In the genomic region with DNA sequence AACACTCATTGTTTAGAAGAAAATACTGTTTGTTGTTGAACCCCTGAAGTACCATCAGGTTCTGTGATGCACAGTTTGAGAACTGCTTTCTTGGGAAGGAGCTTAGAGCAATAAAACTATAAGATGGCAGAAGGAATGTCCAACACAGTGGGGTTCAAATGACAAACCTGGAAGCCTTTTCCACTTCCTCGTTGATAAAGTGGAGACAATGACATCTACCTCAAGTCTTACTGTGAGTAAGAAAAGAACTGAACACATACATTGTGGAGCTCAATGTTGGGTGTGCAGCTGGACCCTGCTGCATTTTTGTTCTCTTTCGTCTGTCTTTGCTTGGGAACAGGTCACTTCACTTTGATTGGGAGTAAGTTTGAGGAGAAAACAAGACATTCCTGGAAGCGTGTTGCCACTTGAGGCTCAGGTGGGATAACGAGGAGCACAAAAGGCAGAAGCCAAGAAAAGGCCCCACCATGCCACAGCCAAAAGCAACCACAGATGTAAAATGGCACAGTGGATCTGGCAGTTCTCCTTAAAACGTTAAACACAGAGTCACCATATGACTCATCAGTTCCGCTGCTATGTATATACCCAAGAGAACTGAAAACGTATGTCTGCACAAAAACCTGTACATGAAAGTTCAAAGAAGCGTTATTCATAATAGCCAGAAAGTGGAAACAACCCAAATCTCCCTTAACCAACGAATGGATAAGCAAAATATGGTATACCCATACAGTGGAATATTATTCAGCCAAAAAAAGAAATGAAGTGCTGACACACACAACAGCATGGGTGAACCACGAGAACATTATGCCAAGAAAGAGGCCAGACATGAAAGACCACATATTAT, we compare ENCODE assay signal across 8 cellular contexts. TPM values are rescaled to one million over a fixed set of nuclear protein-coding genes. Genes with fewer than 3 reads are reported as not detected.
DNase-seq lines count a peak whose midpoint lies in the region; ATAC-seq and TF ChIP-seq lines count a peak whose summit lies in the region.

No MANE protein-coding gene starts in this region.

- TF ChIP-seq CTCF in left ventricle myocardium inferior (IDR thresholded peaks at IDR 0.05; ENCODE audit: borderline replicate concordance): no peak

- H3K4me3 ChIP-seq in left ventricle myocardium inferior: no peak overlapping the region

- peak; percentile 42 for DNase-seq in activated CD4-positive, alpha-beta T cell treated with anti-CD3 and anti-CD28 coated beads for 48 hours
- DNase-seq in activated CD4-positive, alpha-beta T cell treated with anti-CD3 and anti-CD28 coated beads, Interleukin-2, amount 50 U/mL, for 1 hour: no peak
- DNase-seq in SIG-M5 (lab: John Stamatoyannopoulos, UW) (peak; percentile 72), left ventricle myocardium inferior (no peak), NCI-H526 (lab: John Stamatoyannopoulos, UW) (no peak), DMS114 treated with DMSO at 0.1 percent for 48 hours (lab: John Stamatoyannopoulos, UW; ENCODE audit: unreplicated experiment) (no peak)
- peak; percentile 26 to 34 for DNase-seq in stimulated activated CD4-positive, alpha-beta T cell treated with anti-CD3 and anti-CD28 coated beads, Interleukin-2, amount 100 ng/mL, for 48 hours

- no peaks in the 10 kb centered on the region for H3K36me3 ChIP-seq in left ventricle myocardium inferior

- peak; percentile 58 for ATAC-seq in HG02970 (IDR thresholded peaks at IDR 0.05; ENCODE audit: low FRiP score, unreplicated experiment)

- intact Hi-C loops in left ventricle myocardium inferior (cut with micrococcal nuclease): no loop called here

- no peaks in the 10 kb centered on the region for H3K4me1 ChIP-seq in left ventricle myocardium inferior

- no peaks in the 10 kb centered on the region for H3K9me3 ChIP-seq in left ventricle myocardium inferior (replicated peaks)

- no peak overlapping the region for H3K27ac ChIP-seq in left ventricle myocardium inferior (replicated peaks)

- H3K27me3 ChIP-seq in left ventricle myocardium inferior (ENCODE audit: low read depth): no peaks in the 10 kb centered on the region

RNA-seq across cellular contexts. Expression of gene SUB1, which starts 42.9 kb away (rescaled TPM):
- total RNA-seq in left ventricle myocardium inferior: 222 TPM

Comparison
In these comparisons a context has a peak if more than half of its experiments do, and no peak if none do; other contexts are left out.
1. DNase-seq: peak in activated CD4-positive, alpha-beta T cell treated with anti-CD3 and anti-CD28 coated beads for 48 hours (single experiment), SIG-M5 (single experiment) and stimulated activated CD4-positive, alpha-beta T cell treated with anti-CD3 and anti-CD28 coated beads, Interleukin-2, amount 100 ng/mL, for 48 hours (2 of 2); none in activated CD4-positive, alpha-beta T cell treated with anti-CD3 and anti-CD28 coated beads, Interleukin-2, amount 50 U/mL, for 1 hour (single experiment), left ventricle myocardium inferior (single experiment), NCI-H526 (0 of 2) and DMS114 treated with DMSO at 0.1 percent for 48 hours (single experiment).